In the genomic region with DNA sequence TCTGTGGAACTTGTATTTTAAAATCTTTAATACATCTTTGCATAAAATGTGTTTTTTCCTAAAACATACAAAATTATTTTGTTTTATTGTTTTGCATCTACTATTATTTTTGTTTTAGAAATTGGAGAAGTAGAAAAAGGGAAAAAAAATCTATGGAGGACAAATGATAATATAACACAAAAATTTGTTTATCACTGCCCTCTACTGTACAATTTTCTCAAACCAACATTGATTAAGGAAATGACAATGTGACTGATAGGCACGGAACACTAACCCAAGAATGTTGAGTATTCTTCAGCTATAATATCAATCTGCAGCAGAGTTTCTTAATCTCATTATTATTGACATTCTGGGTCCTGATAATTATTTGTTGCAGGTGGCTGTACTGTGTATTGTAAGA, we compare ENCODE assay signal across 9 cellular contexts. TPM values are rescaled to one million over a fixed set of nuclear protein-coding genes. Genes with fewer than 3 reads are reported as not detected.
DNase-seq lines count a peak whose midpoint lies in the region; ATAC-seq and TF ChIP-seq lines count a peak whose summit lies in the region.
"Had no signal": no experiment of that assay in that cellular context is flagged by ENCODE, and none has a peak within 500 bp of the region (broad histone marks: within the 10 kb centered on the region; RNA-seq: fewer than 3 reads in every experiment).

No MANE protein-coding gene starts in this region.

- peak; percentile 10 for DNase-seq in A172 (ENCODE audit: low spot score)
- peak; percentile 52 for DNase-seq in NAMALWA (ENCODE audit: low spot score)
- DNase-seq in fibroblast of mammary gland (ENCODE audit: low read depth) = peak; percentile 16
- DNase-seq in activated CD4-positive, CD25-positive, alpha-beta regulatory T cell (lab: John Stamatoyannopoulos, UW) = no peak
- DNase-seq: activated B cell treated with CpG ODN at 0.5 μM for 24 hours had no signal

- ATAC-seq in GM18861 (IDR thresholded peaks at IDR 0.05; ENCODE audit: unreplicated experiment) (peak; percentile 59), HG02610 (IDR thresholded peaks at IDR 0.05; ENCODE audit: unreplicated experiment) (no peak), HG03196 (IDR thresholded peaks at IDR 0.05; ENCODE audit: unreplicated experiment) (no peak)
- no peak for ATAC-seq in activated T-helper 17 cell treated with anti-CD3 and anti-CD28 coated beads, Interleukin-2, amount 50 U/mL, for 72 hours (replicated peaks)

- no peaks in the 10 kb centered on the region for H3K4me1 Mint-ChIP-seq in activated T-helper 17 cell treated with anti-CD3 and anti-CD28 coated beads, Interleukin-2, amount 50 U/mL, for 72 hours
- H3K4me1 Mint-ChIP-seq: activated B cell treated with CpG ODN at 0.5 μM for 24 hours had no signal

- H3K9me3 Mint-ChIP-seq in activated T-helper 17 cell treated with anti-CD3 and anti-CD28 coated beads, Interleukin-2, amount 50 U/mL, for 72 hours = no peaks in the 10 kb centered on the region
- H3K9me3 Mint-ChIP-seq: activated B cell treated with CpG ODN at 0.5 μM for 24 hours had no signal

- H3K4me3 Mint-ChIP-seq in activated T-helper 17 cell treated with anti-CD3 and anti-CD28 coated beads, Interleukin-2, amount 50 U/mL, for 72 hours = no peak overlapping the region
- H3K4me3 Mint-ChIP-seq: activated B cell treated with CpG ODN at 0.5 μM for 24 hours had no signal

- TF ChIP-seq CTCF in fibroblast of mammary gland (conservative IDR thresholded peaks at IDR 0.05; ENCODE audit: control insufficient read depth, insufficient read depth, low read depth, low read length) = peak; percentile 26

- H3K4me3 ChIP-seq in fibroblast of mammary gland (ENCODE audit: control insufficient read depth, low read depth, low read length) = no peak overlapping the region

- H3K36me3 Mint-ChIP-seq in activated T-helper 17 cell treated with anti-CD3 and anti-CD28 coated beads, Interleukin-2, amount 50 U/mL, for 72 hours (ENCODE audit: low read depth) = no peaks in the 10 kb centered on the region

- peaks cover 3% of the 10 kb centered on the region for H3K27me3 Mint-ChIP-seq in activated T-helper 17 cell treated with anti-CD3 and anti-CD28 coated beads, Interleukin-2, amount 50 U/mL, for 72 hours
- H3K27me3 Mint-ChIP-seq: activated B cell treated with CpG ODN at 0.5 μM for 24 hours had no signal

- H3K27ac Mint-ChIP-seq in activated T-helper 17 cell treated with anti-CD3 and anti-CD28 coated beads, Interleukin-2, amount 50 U/mL, for 72 hours = no peak overlapping the region
- H3K27ac Mint-ChIP-seq: activated B cell treated with CpG ODN at 0.5 μM for 24 hours had no signal

RNA-seq across cellular contexts. Expression of gene ING3, which starts 9.5 kb away (rescaled TPM):
- 19.7 and 32.2 TPM in 2 replicates for total RNA-seq in A172 (2014; rRNA removed; shearing (Covaris generic))
- total RNA-seq in activated T-helper 17 cell treated with anti-CD3 and anti-CD28 coated beads, Interleukin-2, amount 50 U/mL, for 72 hours = 10 to 100 TPM; 21.9 to 29.9 TPM

RNA-seq across cellular contexts. Expression of gene CPED1, which starts 47.4 kb away (rescaled TPM):
- 18.0 and 18.4 TPM in 2 replicates for total RNA-seq in A172 (2014; rRNA removed; shearing (Covaris generic))
- total RNA-seq in activated T-helper 17 cell treated with anti-CD3 and anti-CD28 coated beads, Interleukin-2, amount 50 U/mL, for 72 hours = not detected

Comparison
In these comparisons a context has a peak if more than half of its experiments do, and no peak if none do; other contexts are left out.
1. DNase-seq: peak in A172 (single experiment), NAMALWA (single experiment) and fibroblast of mammary gland (single experiment); none in activated CD4-positive, CD25-positive, alpha-beta regulatory T cell (0 of 4).
2. RNA of gene CPED1, which starts 47.4 kb away (total RNA-seq): 18.0 to 18.4 TPM in A172; not detected in activated T-helper 17 cell treated with anti-CD3 and anti-CD28 coated beads, Interleukin-2, amount 50 U/mL, for 72 hours; every median in the first group is over 10 times any median in the second.